Comparison of ENCODE assay signal across 8 cellular contexts in genomic region chr6:111481836-111482235, GRCh38. TPM values are rescaled to one million over a fixed set of nuclear protein-coding genes. Genes with fewer than 3 reads are reported as not detected.
DNase-seq lines count a peak whose midpoint lies in the region; TF ChIP-seq lines count a peak whose summit lies in the region.

No MANE protein-coding gene starts in this region.

- no peak for TF ChIP-seq POLR2A in Peyer's patch (IDR thresholded peaks at IDR 0.05)

- no peaks in the 10 kb centered on the region for H3K27me3 ChIP-seq in Peyer's patch

- H3K36me3 ChIP-seq in Peyer's patch: no peaks in the 10 kb centered on the region

- DNase-seq in ELR (ENCODE audit: low read depth) (peak; percentile 61), HCEC 1CT (peak; percentile 43), Peyer's patch (no peak), epithelial cell of proximal tubule (ENCODE audit: low read depth) (no peak), osteocyte (ENCODE audit: extremely low spot score, unreplicated experiment) (no peak), NCI-H1436 treated with DMSO at 0.1 percent for 48 hours (lab: John Stamatoyannopoulos, UW) (no peak), middle frontal gyrus (ENCODE audit: extremely low spot score, low spot score) (no peak)
- DNase-seq in effector CD4-positive, alpha-beta T cell: no peak

- peaks cover 1% of the 10 kb centered on the region for H3K36me3 Mint-ChIP-seq in osteocyte (ENCODE audit: unreplicated experiment)

- no peaks in the 10 kb centered on the region for H3K9me3 ChIP-seq in Peyer's patch

- H3K4me1 ChIP-seq in Peyer's patch: peaks cover 0 to 14% (median 3%) of the 10 kb centered on the region in 4 donors

- peaks cover 59% of the 10 kb centered on the region for H3K4me1 Mint-ChIP-seq in osteocyte (ENCODE audit: unreplicated experiment)

- no peaks in the 10 kb centered on the region for H3K9me3 Mint-ChIP-seq in osteocyte (ENCODE audit: unreplicated experiment)

- H3K27me3 Mint-ChIP-seq in osteocyte (ENCODE audit: unreplicated experiment): no peaks in the 10 kb centered on the region

- peak overlapping the region; percentile 96 for H3K4me3 Mint-ChIP-seq in osteocyte (ENCODE audit: unreplicated experiment)

- peak overlapping the region; percentile 80 to 88 (median 86) for H3K4me3 ChIP-seq in Peyer's patch
- H3K4me3 ChIP-seq in epithelial cell of proximal tubule (ENCODE audit: low read depth, low read length): peak overlapping the region; percentile 77

- TF ChIP-seq CTCF in Peyer's patch (IDR thresholded peaks at IDR 0.05): no peak
- TF ChIP-seq CTCF in epithelial cell of proximal tubule (conservative IDR thresholded peaks at IDR 0.05; ENCODE audit: low read depth, low read length): no peak
- TF ChIP-seq CTCF in osteocyte (IDR thresholded peaks at IDR 0.05): no peak

- peak overlapping the region; percentile 98 to 99 (median 98) for H3K27ac ChIP-seq in Peyer's patch

- peak overlapping the region; percentile 94 for H3K27ac Mint-ChIP-seq in osteocyte (ENCODE audit: unreplicated experiment)

RNA-seq across cellular contexts. Expression of gene REV3L, which starts 1.2 kb away (rescaled TPM):
- total RNA-seq in Peyer's patch (10 to 100 TPM; 20.5 to 50.3 (median 38.0) TPM), epithelial cell of proximal tubule (8.2 and 14.2 TPM in 2 replicates), osteocyte (26.4 and 29.4 TPM in 2 replicates)

Comparison
In these comparisons a context has a peak if more than half of its experiments do, and no peak if none do; other contexts are left out.
1. DNase-seq: peak in ELR (single experiment) and HCEC 1CT (single experiment); none in Peyer's patch (0 of 3), epithelial cell of proximal tubule (single experiment), osteocyte (single experiment), NCI-H1436 treated with DMSO at 0.1 percent for 48 hours (single experiment), middle frontal gyrus (single experiment) and effector CD4-positive, alpha-beta T cell (single experiment).